8 cellular contexts compared by ENCODE assay signal in genomic region chr1:215992620-215993019, GRCh38.
DNase-seq lines count a peak whose midpoint lies in the region; ATAC-seq and TF ChIP-seq lines count a peak whose summit lies in the region.

No MANE protein-coding gene starts in this region.

- BruUV-seq in HCT116 (replicated peaks; lab: Mats Ljungman, UMichigan) = no TSS peak

- POLR2A ChIA-PET in HCT116 (lab: Charles Lee) = no interaction called here

- H3K36me3 ChIP-seq in HCT116 (ENCODE audit: control insufficient read depth in 1 of 2, insufficient read depth in 2 of 2, low read length in 2 of 2) = no peaks in the 10 kb centered on the region

- no peak overlapping the region for H3K27ac ChIP-seq in HCT116 (ENCODE audit: low read depth, low read length)

- H2AFZ ChIP-seq in HCT116 (ENCODE audit: low read depth, low read length, poor library complexity, severe bottlenecking) = no peak overlapping the region

- RAD21 ChIA-PET in HCT116 (lab: Charles Lee; ENCODE audit: low non-redundant PET in 1 of 2, low total read pairs in 2 of 2, uncharacterized antibody in 2 of 2, unreplicated experiment in 2 of 2) = no interaction called here

- H3K27me3 ChIP-seq in HCT116 (ENCODE audit: insufficient read depth, low read length) = no peaks in the 10 kb centered on the region

- no peaks in the 10 kb centered on the region for H3K4me1 ChIP-seq in HCT116 (ENCODE audit: control insufficient read depth in 1 of 2, insufficient read depth in 2 of 2, low read length in 2 of 2)

- no peaks in the 10 kb centered on the region for H3K9me3 ChIP-seq in HCT116 (ENCODE audit: control insufficient read depth in 1 of 2, insufficient read depth in 1 of 2, low read depth in 1 of 2, low read length in 2 of 2)

- peak; percentile 41 for DNase-seq in DMS153 treated with DMSO at 0.1 percent for 48 hours (lab: John Stamatoyannopoulos, UW; ENCODE audit: unreplicated experiment)
- DNase-seq in HCT116 (ENCODE audit: low read depth, low spot score) = no peak
- peak; percentile 4 for DNase-seq in NCI-H748 treated with DMSO at 0.1 percent for 48 hours (lab: John Stamatoyannopoulos, UW)
- peak; percentile 24 for DNase-seq in fibroblast of peridontal ligament (ENCODE audit: extremely low read depth)
- no peak for DNase-seq in stimulated activated CD4-positive, alpha-beta T cell treated with anti-CD3 and anti-CD28 coated beads, Interleukin-15, amount 100 ng/mL, for 24 hours
- DNase-seq in left ventricle myocardium superior = no peak
- no peak for DNase-seq in NK-92 treated with Interleukin-12 subunit alpha and Interleukin-12 subunit beta, amount 100 ng/mL, for 24 hours (lab: John Stamatoyannopoulos, UW)

- no peaks in the 10 kb centered on the region for H3K79me2 ChIP-seq in HCT116 (ENCODE audit: insufficient read depth, low read length)

- no peaks in the 10 kb centered on the region for H3K9me2 ChIP-seq in HCT116 (ENCODE audit: insufficient read depth)

- no peak overlapping the region for H3K4me2 ChIP-seq in HCT116 (ENCODE audit: low read length)

- H3K4me3 ChIP-seq in HCT116 (replicated peaks in 1 of 2; ENCODE audit: low read depth in 1 of 2, low read length in 2 of 2) = no peak overlapping the region

- no peaks in the 10 kb centered on the region for H4K20me1 ChIP-seq in HCT116 (ENCODE audit: insufficient read depth)

- TF ChIP-seq RAD21 in HCT116 (IDR thresholded peaks at IDR 0.05; ENCODE audit: low read depth) = peak; percentile 25; the same call in 1 of the 2 replicates

- no peak overlapping the region for H3K9ac ChIP-seq in HCT116 (ENCODE audit: low read length)

- CTCF ChIA-PET in HCT116 (lab: Charles Lee) = no interaction called here

- intact Hi-C loops in HCT116 (cut with micrococcal nuclease) (no loop called here), left ventricle myocardium superior (cut with micrococcal nuclease) (no loop called here)

- no peak for TF ChIP-seq POLR2A in HCT116 (IDR thresholded peaks at IDR 0.05; ENCODE audit: borderline replicate concordance, extremely low read depth, insufficient read depth, insufficient read length)

- TF ChIP-seq CTCF in HCT116 (IDR thresholded peaks at IDR 0.05 in 2 of 3, conservative IDR thresholded peaks at IDR 0.05 in 1 of 3; ENCODE audit: borderline replicate concordance in 1 of 3, insufficient read depth in 1 of 3, low read depth in 2 of 3, low read length in 2 of 3) = no peak; a peak in 1 of 6 replicates

- ATAC-seq in HCT116 (no peak), GM18517 (IDR thresholded peaks at IDR 0.05; ENCODE audit: unreplicated experiment) (no peak), left ventricle myocardium superior (no peak)

TF ChIP-seq in HCT116, 20 proteins besides CTCF, POLR2A, EP300 and RAD21:
- TF ChIP-seq REST (IDR thresholded peaks at IDR 0.05; ENCODE audit: low read depth) (no peak), YY1 (IDR thresholded peaks at IDR 0.05; ENCODE audit: extremely low read depth, insufficient replicate concordance, low read depth, low read length) (no peak), ZFX (IDR thresholded peaks at IDR 0.05) (no peak), JUND (IDR thresholded peaks at IDR 0.05) (no peak), TCF7L2 (IDR thresholded peaks at IDR 0.05; ENCODE audit: borderline replicate concordance, extremely low read depth, insufficient read depth, insufficient read length) (no peak), CBX3 (IDR thresholded peaks at IDR 0.05; ENCODE audit: low read depth) (no peak), EGR1 (IDR thresholded peaks at IDR 0.05; ENCODE audit: low read depth) (no peak), ZNF274 (IDR thresholded peaks at IDR 0.05; ENCODE audit: low read depth, low read length) (no peak), CEBPB (IDR thresholded peaks at IDR 0.05; ENCODE audit: low read depth) (no peak), EZH2phosphoT487 (IDR thresholded peaks at IDR 0.05; ENCODE audit: borderline replicate concordance) (no peak), POLR2AphosphoS5 (IDR thresholded peaks at IDR 0.05; ENCODE audit: low read depth, low read length) (no peak), SIN3A (IDR thresholded peaks at IDR 0.05; ENCODE audit: low read depth) (no peak), ATF3 (IDR thresholded peaks at IDR 0.05) (no peak), SRF (IDR thresholded peaks at IDR 0.05; ENCODE audit: low read depth) (no peak)
- TF ChIP-seq, protein P1, sequence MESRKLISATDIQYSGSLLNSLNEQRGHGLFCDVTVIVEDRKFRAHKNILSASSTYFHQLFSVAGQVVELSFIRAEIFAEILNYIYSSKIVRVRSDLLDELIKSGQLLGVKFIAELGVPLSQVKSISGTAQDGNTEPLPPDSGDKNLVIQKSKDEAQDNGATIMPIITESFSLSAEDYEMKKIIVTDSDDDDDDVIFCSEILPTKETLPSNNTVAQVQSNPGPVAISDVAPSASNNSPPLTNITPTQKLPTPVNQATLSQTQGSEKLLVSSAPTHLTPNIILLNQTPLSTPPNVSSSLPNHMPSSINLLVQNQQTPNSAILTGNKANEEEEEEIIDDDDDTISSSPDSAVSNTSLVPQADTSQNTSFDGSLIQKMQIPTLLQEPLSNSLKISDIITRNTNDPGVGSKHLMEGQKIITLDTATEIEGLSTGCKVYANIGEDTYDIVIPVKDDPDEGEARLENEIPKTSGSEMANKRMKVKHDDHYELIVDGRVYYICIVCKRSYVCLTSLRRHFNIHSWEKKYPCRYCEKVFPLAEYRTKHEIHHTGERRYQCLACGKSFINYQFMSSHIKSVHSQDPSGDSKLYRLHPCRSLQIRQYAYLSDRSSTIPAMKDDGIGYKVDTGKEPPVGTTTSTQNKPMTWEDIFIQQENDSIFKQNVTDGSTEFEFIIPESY (IDR thresholded peaks at IDR 0.05; ENCODE audit: extremely low read depth, insufficient replicate concordance, low read length) = no peak
- TF ChIP-seq, protein P2, sequence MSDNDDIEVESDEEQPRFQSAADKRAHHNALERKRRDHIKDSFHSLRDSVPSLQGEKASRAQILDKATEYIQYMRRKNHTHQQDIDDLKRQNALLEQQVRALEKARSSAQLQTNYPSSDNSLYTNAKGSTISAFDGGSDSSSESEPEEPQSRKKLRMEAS (IDR thresholded peaks at IDR 0.05) = no peak

Comparison
In these comparisons a context has a peak if more than half of its experiments do, and no peak if none do; other contexts are left out.
1. DNase-seq: peak in DMS153 treated with DMSO at 0.1 percent for 48 hours (single experiment), NCI-H748 treated with DMSO at 0.1 percent for 48 hours (single experiment) and fibroblast of peridontal ligament (single experiment); none in HCT116 (single experiment), stimulated activated CD4-positive, alpha-beta T cell treated with anti-CD3 and anti-CD28 coated beads, Interleukin-15, amount 100 ng/mL, for 24 hours (single experiment), left ventricle myocardium superior (single experiment) and NK-92 treated with Interleukin-12 subunit alpha and Interleukin-12 subunit beta, amount 100 ng/mL, for 24 hours (single experiment).